ENCODE assay signal across 17 cellular contexts in the genomic region with DNA sequence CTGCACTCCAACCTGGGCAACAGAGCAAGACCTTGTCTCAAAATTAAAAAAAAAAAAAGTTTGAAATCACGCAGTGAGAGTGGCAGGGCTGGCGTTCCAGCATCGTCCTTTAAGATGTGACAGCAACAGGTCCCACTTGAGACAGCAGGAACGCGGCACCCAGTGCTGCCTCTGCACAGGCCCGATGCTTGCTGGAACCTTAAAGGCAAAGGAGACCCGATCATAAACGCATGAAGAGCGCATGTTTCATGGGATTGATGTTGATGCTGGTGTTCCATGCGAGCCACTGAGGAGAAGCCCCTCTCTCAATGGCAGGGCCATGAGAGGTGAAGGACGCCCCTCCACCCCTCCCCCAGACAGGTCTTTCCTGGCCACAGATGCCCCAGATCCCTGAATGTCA. TPM values are rescaled to one million over a fixed set of nuclear protein-coding genes. Genes with fewer than 3 reads are reported as not detected.
DNase-seq lines count a peak whose midpoint lies in the region; ATAC-seq and TF ChIP-seq lines count a peak whose summit lies in the region.
"Had no signal": no experiment of that assay in that cellular context is flagged by ENCODE, and none has a peak within 500 bp of the region (broad histone marks: within the 10 kb centered on the region; RNA-seq: fewer than 3 reads in every experiment).

No MANE protein-coding gene starts in this region.

- DNase-seq in GM03348 (ENCODE audit: low spot score) (peak; percentile 4), H9 (no peak), islet precursor cell (peak; percentile 43), NCI-H187 treated with DMSO at 0.1 percent for 48 hours (lab: John Stamatoyannopoulos, UW) (no peak), esophagus muscularis mucosa (ENCODE audit: extremely low spot score) (no peak)
- no peak for DNase-seq in stimulated activated naive B cell treated with anti-CD40 and anti-IgM and Interleukin-4, amounts not matched to agents 10 μg/mL and 1 μg/mL and 100 μg/mL, for 72 hours
- DNase-seq: Caco-2; CD8-positive, alpha-beta T cell; DMS53; GF-D8; GM23248; HFFc6 had no signal

- no peak overlapping the region for H4K5ac ChIP-seq in H9 (ENCODE audit: insufficient read length, low read depth, low read length)

- H3K36me3 ChIP-seq in esophagus muscularis mucosa, result no peaks in the 10 kb centered on the region
- H3K36me3 ChIP-seq: HAP-1 had no signal

- H3K23me2 ChIP-seq in H9 (ENCODE audit: insufficient read length, low read depth, low read length, poor library complexity, severe bottlenecking), result no peaks in the 10 kb centered on the region

- no peak for ATAC-seq in stimulated activated naive B cell treated with anti-CD40 and anti-IgM and Interleukin-4, amounts not matched to agents 10 μg/mL and 1 μg/mL and 100 μg/mL, for 72 hours (replicated peaks)
- no peak for ATAC-seq in GM19023 (IDR thresholded peaks at IDR 0.05; ENCODE audit: unreplicated experiment)
- ATAC-seq: CD8-positive, alpha-beta T cell; HepG2 had no signal

- H2AK5ac ChIP-seq in H9 (ENCODE audit: insufficient read length, low read length), result no peak overlapping the region

- no peaks in the 10 kb centered on the region; the same call in 1 of the 2 replicates for H3K27me3 ChIP-seq in H9 (ENCODE audit: insufficient read depth, low read length)
- peaks cover 0 to 7% (median 0%) of the 10 kb centered on the region in 4 donors for H3K27me3 ChIP-seq in esophagus muscularis mucosa

- no peak overlapping the region for H3T11ph ChIP-seq in H9 (ENCODE audit: low read length)

- H3K27ac ChIP-seq in H9 (ENCODE audit: insufficient read length, low read depth, low read length) (no peak overlapping the region), esophagus muscularis mucosa (replicated peaks in 1 of 4) (no peak overlapping the region)
- H3K27ac ChIP-seq: C4-2B, GM23248 had no signal

- H3K36me3 Mint-ChIP-seq in H9 (ENCODE audit: insufficient read depth in 1 of 3, low read depth in 3 of 3), result no peaks in the 10 kb centered on the region; a peak in 1 of 7 replicates
- no peaks in the 10 kb centered on the region for H3K36me3 Mint-ChIP-seq in stimulated activated naive B cell treated with anti-CD40 and anti-IgM and Interleukin-4, amounts not matched to agents 10 μg/mL and 1 μg/mL and 100 μg/mL, for 72 hours
- H3K36me3 Mint-ChIP-seq: CD8-positive, alpha-beta T cell had no signal

- H3K9me3 ChIP-seq in H9 (ENCODE audit: control insufficient read depth, low read depth, low read length) (no peaks in the 10 kb centered on the region), esophagus muscularis mucosa (no peaks in the 10 kb centered on the region)
- H3K9me3 ChIP-seq: Caco-2, HAP-1 had no signal

- TF ChIP-seq EP300 in esophagus muscularis mucosa (IDR thresholded peaks at IDR 0.05), result no peak

- H3K9ac ChIP-seq in H9 (ENCODE audit: extremely low read depth, insufficient read length, low read length), result no peak overlapping the region
- H3K9ac ChIP-seq: GM23248 had no signal

- intact Hi-C loops in esophagus muscularis mucosa (cut with DNase I), result loop anchor here (5.0 kb wide), 2 partner anchors 516 to 531 kb away; no protein-coding TSS in a partner anchor

- no peak overlapping the region for H4K8ac ChIP-seq in H9 (replicated peaks; ENCODE audit: insufficient read length, low read depth, low read length)

- H3K4me1 ChIP-seq in H9 (ENCODE audit: insufficient read depth, low read length) (no peaks in the 10 kb centered on the region), esophagus muscularis mucosa (no peaks in the 10 kb centered on the region)
- H3K4me1 ChIP-seq: Caco-2, HAP-1 had no signal

- peak overlapping the region in 2 of 3 experiments; percentile 15 to 30; a peak in 1 of 7 replicates for H3K27ac Mint-ChIP-seq in H9
- peak overlapping the region; percentile 81 for H3K27ac Mint-ChIP-seq in stimulated activated naive B cell treated with anti-CD40 and anti-IgM and Interleukin-4, amounts not matched to agents 10 μg/mL and 1 μg/mL and 100 μg/mL, for 72 hours
- H3K27ac Mint-ChIP-seq: B cell; CD8-positive, alpha-beta T cell; HFFc6 had no signal

- H2BK120ac ChIP-seq in H9 (ENCODE audit: low read depth, low read length, poor library complexity, severe bottlenecking), result no peak overlapping the region

- H2AFZ ChIP-seq in H9 (ENCODE audit: low read length), result no peak overlapping the region
- H2AFZ ChIP-seq: GM23248 had no signal

- no peak overlapping the region for H3K4me3 ChIP-seq in esophagus muscularis mucosa
- H3K4me3 ChIP-seq: GM23248, HAP-1 had no signal

- H3K4me2 ChIP-seq in H9 (ENCODE audit: insufficient read depth, insufficient read length, low read length), result no peak overlapping the region

- no peak overlapping the region for H3K18ac ChIP-seq in H9 (ENCODE audit: insufficient read length, low read depth, low read length)

- H2BK20ac ChIP-seq in H9 (ENCODE audit: low read depth, low read length, poor library complexity, severe bottlenecking), result no peak overlapping the region

- H3K23ac ChIP-seq in H9 (ENCODE audit: insufficient read length, low read depth, low read length), result no peak overlapping the region

- H3K79me2 ChIP-seq in H9 (ENCODE audit: insufficient read depth, low read length), result no peaks in the 10 kb centered on the region

- no peaks in the 10 kb centered on the region for H4K20me1 ChIP-seq in H9 (ENCODE audit: control insufficient read depth, insufficient read depth, insufficient read length)

- H3K27me3 Mint-ChIP-seq in H9 (ENCODE audit: low read depth), result peaks cover 2% of the 10 kb centered on the region
- peaks cover 0 to 36% of the 10 kb centered on the region in 2 donors for H3K27me3 Mint-ChIP-seq in stimulated activated naive B cell treated with anti-CD40 and anti-IgM and Interleukin-4, amounts not matched to agents 10 μg/mL and 1 μg/mL and 100 μg/mL, for 72 hours

- no peak overlapping the region for H3K4ac ChIP-seq in H9 (ENCODE audit: low read depth, low read length)

- TF ChIP-seq POLR2A in esophagus muscularis mucosa (IDR thresholded peaks at IDR 0.05; ENCODE audit: low read depth), result no peak

- H3K4me3 Mint-ChIP-seq in H9, result no peak overlapping the region
- H3K4me3 Mint-ChIP-seq in stimulated activated naive B cell treated with anti-CD40 and anti-IgM and Interleukin-4, amounts not matched to agents 10 μg/mL and 1 μg/mL and 100 μg/mL, for 72 hours, result no peak overlapping the region
- H3K4me3 Mint-ChIP-seq: B cell; CD8-positive, alpha-beta T cell; HFFc6 had no signal

- WGBS in H9 (ENCODE audit: extremely low coverage, insufficient read length, low lambda C conversion rate), result no CpG with 5 or more reads among the region's 11 CpGs
- 94% methylated on average over 10 of the region's 11 CpGs for WGBS in esophagus muscularis mucosa

- TF ChIP-seq CTCF in H9 (conservative IDR thresholded peaks at IDR 0.05) (no peak), esophagus muscularis mucosa (IDR thresholded peaks at IDR 0.05) (no peak)

- H3K56ac ChIP-seq in H9 (ENCODE audit: insufficient read length, low read depth, low read length), result no peak overlapping the region

- peaks cover 19 to 25% of the 10 kb centered on the region in 2 experiments for H3K4me1 Mint-ChIP-seq in H9
- H3K4me1 Mint-ChIP-seq in stimulated activated naive B cell treated with anti-CD40 and anti-IgM and Interleukin-4, amounts not matched to agents 10 μg/mL and 1 μg/mL and 100 μg/mL, for 72 hours, result peaks cover 6 to 19% of the 10 kb centered on the region in 2 donors

- no peak overlapping the region for H3K14ac ChIP-seq in H9 (ENCODE audit: insufficient read depth, low read length)

- H2BK12ac ChIP-seq in H9 (ENCODE audit: insufficient read length, low read depth, low read length), result no peak overlapping the region

- no peak overlapping the region for H2BK15ac ChIP-seq in H9 (ENCODE audit: low read depth, low read length)

- no peak overlapping the region for H4K91ac ChIP-seq in H9 (ENCODE audit: insufficient read length, low read depth, low read length)

- no peaks in the 10 kb centered on the region; a peak in 1 of 5 replicates for H3K9me3 Mint-ChIP-seq in H9
- H3K9me3 Mint-ChIP-seq in stimulated activated naive B cell treated with anti-CD40 and anti-IgM and Interleukin-4, amounts not matched to agents 10 μg/mL and 1 μg/mL and 100 μg/mL, for 72 hours, result no peaks in the 10 kb centered on the region
- H3K9me3 Mint-ChIP-seq: CD8-positive, alpha-beta T cell; HFFc6 had no signal

- H3K79me1 ChIP-seq in H9 (ENCODE audit: insufficient read depth, low read depth, low read length, poor library complexity, severe bottlenecking), result no peaks in the 10 kb centered on the region

- H2BK5ac ChIP-seq in H9 (ENCODE audit: insufficient read length, low read length), result no peak overlapping the region

RNA-seq across cellular contexts. Expression of a gene that starts 17.9 kb away (rescaled TPM):
- total RNA-seq in H9 (2021) (not detected in 2 replicates), esophagus muscularis mucosa (under 1 TPM in 1 of 4 donors, not detected in 3; 0.17 TPM)
- total RNA-seq: B cell; CD8-positive, alpha-beta T cell; GM23248; HepG2; HFFc6 had no signal

RNA-seq across cellular contexts. Expression of a gene that starts 31.4 kb away (rescaled TPM):
- total RNA-seq in H9 (2021), result 1.3 and 1.4 TPM in 2 replicates
- not detected for total RNA-seq in esophagus muscularis mucosa
- total RNA-seq: B cell; CD8-positive, alpha-beta T cell; GM23248; HepG2; HFFc6 had no signal

RNA-seq across cellular contexts. Expression of a gene that starts 49.6 kb away (rescaled TPM):
- total RNA-seq in H9 (2021) (8.2 and 8.4 TPM in 2 replicates), esophagus muscularis mucosa (1 to 10 TPM in 2 of 4 donors, under 1 TPM in 1, not detected in 1; 0.66 to 1.6 (median 1.4) TPM)
- total RNA-seq: CD8-positive, alpha-beta T cell; HepG2; HFFc6 had no signal

RNA-seq across cellular contexts. Expression of a gene that starts 59.5 kb away (rescaled TPM):
- total RNA-seq in H9 (2021), result 0.15 and 0.20 TPM in 2 replicates
- under 1 TPM in 1 of 4 donors, not detected in 3; 0.06 TPM for total RNA-seq in esophagus muscularis mucosa
- total RNA-seq: B cell; CD8-positive, alpha-beta T cell; GM23248; HepG2; HFFc6 had no signal

Comparison
In these comparisons a context has a peak if more than half of its experiments do, and no peak if none do; other contexts are left out.
1. DNase-seq: peak in GM03348 (single experiment) and islet precursor cell (single experiment); none in H9 (single experiment), stimulated activated naive B cell treated with anti-CD40 and anti-IgM and Interleukin-4, amounts not matched to agents 10 μg/mL and 1 μg/mL and 100 μg/mL, for 72 hours (single experiment), NCI-H187 treated with DMSO at 0.1 percent for 48 hours (single experiment) and esophagus muscularis mucosa (single experiment).